ENCODE assay signal across 2 cellular contexts in genomic region chr11:116796548-116796947, GRCh38.
A peak's percentile ranks its signal among the peaks of the same experiment; 100 is the strongest.
TF ChIP-seq lines count a peak whose summit lies in the region.

No MANE protein-coding gene starts in this region.

TF ChIP-seq in GM23338, 12 proteins besides CTCF, POLR2A, EP300 and RAD21:
- no peak for TF ChIP-seq ZNF331 (CRISPR knock-in tag; IDR thresholded peaks at IDR 0.05; ENCODE audit: low read depth)
- TF ChIP-seq CREB1 (CRISPR knock-in tag; IDR thresholded peaks at IDR 0.05; ENCODE audit: low read depth), result no peak
- TF ChIP-seq ETS1 (IDR thresholded peaks at IDR 0.05), result no peak
- no peak for TF ChIP-seq ZNF114 (CRISPR knock-in tag; IDR thresholded peaks at IDR 0.05)

TF ChIP-seq in GM12878, 131 proteins besides CTCF, POLR2A, EP300 and RAD21:
- TF ChIP-seq NKRF (conservative IDR thresholded peaks at IDR 0.05) (no peak), KLF5 (IDR thresholded peaks at IDR 0.05; ENCODE audit: partially characterized antibody) (no peak), TBL1XR1 (IDR thresholded peaks at IDR 0.05; ENCODE audit: low read depth, low read length) (no peak), TAF1 (IDR thresholded peaks at IDR 0.05; ENCODE audit: borderline replicate concordance, low read depth, low read length) (no peak), BACH1 (IDR thresholded peaks at IDR 0.05; ENCODE audit: borderline replicate concordance) (peak; percentile 17; the same call in 1 of the 2 replicates), NR2C2 (IDR thresholded peaks at IDR 0.05; ENCODE audit: borderline replicate concordance, control insufficient read depth, insufficient read length, low read depth) (no peak), ASH2L (IDR thresholded peaks at IDR 0.05; ENCODE audit: borderline replicate concordance, low read depth) (no peak)
TF ChIP-seq in GM12878: peak in this region for 1.
